ENCODE assay signal across 9 cellular contexts in genomic region chr1:41698916-41699860, GRCh38.
DNase-seq lines count a peak whose midpoint lies in the region; ATAC-seq and TF ChIP-seq lines count a peak whose summit lies in the region.
"Had no signal": no experiment of that assay in that cellular context is flagged by ENCODE, and none has a peak within 500 bp of the region (broad histone marks: within the 10 kb centered on the region; RNA-seq: fewer than 3 reads in every experiment).

No MANE protein-coding gene starts in this region.

- TF ChIP-seq CTCF in Calu3 (IDR thresholded peaks at IDR 0.05; ENCODE audit: unreplicated experiment), result no peak

- no peaks in the 10 kb centered on the region for H3K9me3 Mint-ChIP-seq in Calu3 (ENCODE audit: low read depth, unreplicated experiment)

- WGBS in neuronal stem cell (ENCODE audit: extremely low coverage in 2 of 2, insufficient read length in 2 of 2, insufficient replicate concordance in 1 of 2), 2 donors, result no CpG with 5 or more reads among the region's 19 CpGs

- H3K9ac ChIP-seq in neuronal stem cell (ENCODE audit: low read depth, low read length, poor library complexity), result peak overlapping the region; percentile 6
- H3K9ac ChIP-seq: parathyroid adenoma had no signal

- H3K27me3 Mint-ChIP-seq in Calu3 (ENCODE audit: unreplicated experiment), result no peaks in the 10 kb centered on the region

- H3K4me1 Mint-ChIP-seq in Calu3 (ENCODE audit: low read depth, unreplicated experiment), result no peaks in the 10 kb centered on the region

- H3K4me2 ChIP-seq in neuronal stem cell (ENCODE audit: insufficient read depth, low read length, poor library complexity, severe bottlenecking), result no peak overlapping the region

- no peak overlapping the region for H3K27ac Mint-ChIP-seq in Calu3 (ENCODE audit: unreplicated experiment)

- DNase-seq in activated CD8-positive, alpha-beta memory T cell treated with anti-CD3 and anti-CD28 coated beads, Interleukin-2, amount 50 U/mL, for 4 hours, result peak; percentile 26
- no peak for DNase-seq in activated CD8-positive, alpha-beta memory T cell treated with anti-CD3 and anti-CD28 coated beads for 24 hours
- DNase-seq in neuronal stem cell (ENCODE audit: low spot score) (no peak), NCI-H1436 treated with DMSO at 0.1 percent for 48 hours (lab: John Stamatoyannopoulos, UW) (no peak), SIG-M5 treated with dmso at 0.1 percent for 504 hours (lab: John Stamatoyannopoulos, UW; ENCODE audit: unreplicated experiment) (no peak), Calu3 (no peak)

- ATAC-seq in GM19467 (IDR thresholded peaks at IDR 0.05; ENCODE audit: unreplicated experiment) (peak; percentile 69), HG03378 (IDR thresholded peaks at IDR 0.05; ENCODE audit: unreplicated experiment) (peak; percentile 86)

- H3K4me1 ChIP-seq in neuronal stem cell (ENCODE audit: control insufficient read depth in 2 of 2, insufficient read depth in 1 of 2, low read depth in 1 of 2, low read length in 2 of 2), result no peaks in the 10 kb centered on the region
- H3K4me1 ChIP-seq: parathyroid adenoma had no signal

- no peak overlapping the region for H3K4me3 Mint-ChIP-seq in Calu3 (ENCODE audit: low read depth, unreplicated experiment)

- H3K27me3 ChIP-seq in neuronal stem cell (ENCODE audit: control insufficient read depth in 3 of 3, insufficient read depth in 3 of 3, low read depth in 1 of 3, low read length in 3 of 3), result no peaks in the 10 kb centered on the region

- H2BK15ac ChIP-seq in neuronal stem cell (ENCODE audit: low read length), result no peak overlapping the region

- H3K18ac ChIP-seq in neuronal stem cell (ENCODE audit: low read length), result no peak overlapping the region

- H3K23ac ChIP-seq in neuronal stem cell (ENCODE audit: low read depth, low read length, poor library complexity), result no peak overlapping the region

- H4K91ac ChIP-seq in neuronal stem cell (ENCODE audit: low read depth, low read length, poor library complexity), result no peak overlapping the region

- no peaks in the 10 kb centered on the region for H3K9me3 ChIP-seq in neuronal stem cell (replicated peaks in 1 of 2; ENCODE audit: control insufficient read depth in 2 of 2, insufficient read depth in 1 of 2, low read depth in 1 of 2, low read length in 2 of 2)

- intact Hi-C loops in Calu3 (cut with micrococcal nuclease; ENCODE audit: unreplicated experiment), result no loop called here

- H3K4ac ChIP-seq in neuronal stem cell (ENCODE audit: low read length), result no peak overlapping the region

- H2BK5ac ChIP-seq in neuronal stem cell (ENCODE audit: low read length), result no peak overlapping the region

- CTCF ChIA-PET in Calu3 (lab: Charles Lee), result no interaction called here

- no peak overlapping the region for H2BK120ac ChIP-seq in neuronal stem cell (ENCODE audit: low read depth, low read length)

- H2AK5ac ChIP-seq in neuronal stem cell (ENCODE audit: low read depth, low read length), result no peak overlapping the region

- BruUV-seq in Calu3 (replicated peaks; lab: Mats Ljungman, UMichigan), result no TSS peak

- no peak overlapping the region for H4K8ac ChIP-seq in neuronal stem cell (ENCODE audit: low read depth, low read length)

- H3K14ac ChIP-seq in neuronal stem cell (ENCODE audit: low read length), result peak overlapping the region; percentile 73

- H3K36me3 Mint-ChIP-seq in Calu3 (ENCODE audit: insufficient read depth, unreplicated experiment), result no peaks in the 10 kb centered on the region

- H2BK12ac ChIP-seq in neuronal stem cell (ENCODE audit: low read length), result no peak overlapping the region

- no peak overlapping the region for H3K27ac ChIP-seq in neuronal stem cell (replicated peaks; ENCODE audit: low read length)
- H3K27ac ChIP-seq: parathyroid adenoma had no signal

- H3K4me3 ChIP-seq in neuronal stem cell (ENCODE audit: low read length in 2 of 2), result no peak overlapping the region

- no peaks in the 10 kb centered on the region for H3K36me3 ChIP-seq in neuronal stem cell (replicated peaks in 1 of 2; ENCODE audit: control insufficient read depth in 2 of 2, insufficient read depth in 2 of 2, low read length in 2 of 2)

- no peaks in the 10 kb centered on the region for H3K79me1 ChIP-seq in neuronal stem cell (ENCODE audit: low read depth, low read length)

- no peak overlapping the region for H2AFZ ChIP-seq in neuronal stem cell (ENCODE audit: low read length)
- H2AFZ ChIP-seq: parathyroid adenoma had no signal
